Comparison of ENCODE assay signal across 1 cellular context in the genomic region with DNA sequence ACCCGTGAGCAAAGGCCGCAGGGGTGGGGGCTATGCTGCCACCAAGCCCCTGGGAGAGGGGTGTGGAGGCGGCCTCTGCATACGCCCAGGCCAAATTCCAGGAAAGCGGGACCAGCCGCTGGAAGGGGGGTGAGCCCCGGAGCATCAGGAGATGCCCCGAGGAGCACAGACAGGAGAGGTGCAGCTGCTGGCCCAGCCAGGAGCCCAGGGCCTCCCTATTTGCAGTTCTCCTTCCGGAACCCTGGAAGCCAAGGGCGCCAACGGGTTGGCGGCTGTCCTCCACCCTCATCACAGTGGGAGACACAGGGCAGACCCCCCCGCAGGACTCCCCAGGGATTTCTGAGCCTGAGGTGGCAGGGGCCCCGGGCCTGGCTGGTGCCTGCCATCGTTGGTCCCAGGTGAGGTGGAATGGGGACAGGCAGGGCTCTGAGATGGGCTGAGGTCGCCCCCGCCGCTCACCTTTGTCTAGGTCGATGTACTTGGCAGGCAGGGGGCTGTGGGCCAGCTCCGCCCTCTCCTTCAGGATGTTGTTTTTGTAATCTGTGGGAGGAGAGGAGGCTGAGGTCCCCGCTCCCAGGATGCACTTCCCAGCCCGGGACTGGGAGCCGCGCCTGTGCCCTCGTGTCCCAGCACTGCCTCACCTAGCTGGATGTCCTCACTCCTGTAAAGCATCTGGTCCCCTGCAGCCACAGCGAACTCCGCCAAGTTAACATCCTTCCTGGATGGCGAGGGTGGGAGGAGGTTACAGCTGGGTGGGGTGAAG.
TF ChIP-seq lines count a peak whose summit lies in the region.

No MANE protein-coding gene starts in this region.

TF ChIP-seq in IMR-90, 13 proteins besides CTCF, POLR2A, EP300 and RAD21:
- no peak for TF ChIP-seq BHLHE40 (IDR thresholded peaks at IDR 0.05; ENCODE audit: low read depth, low read length)
- no peak for TF ChIP-seq FOS (IDR thresholded peaks at IDR 0.05; ENCODE audit: low read depth, low read length)
- TF ChIP-seq CHD1 (IDR thresholded peaks at IDR 0.05; ENCODE audit: low read depth, low read length): no peak
- no peak for TF ChIP-seq ELK1 (IDR thresholded peaks at IDR 0.05; ENCODE audit: borderline replicate concordance, low read depth, low read length)
- no peak for TF ChIP-seq USF2 (IDR thresholded peaks at IDR 0.05; ENCODE audit: low read depth, low read length)
- TF ChIP-seq MAZ (IDR thresholded peaks at IDR 0.05; ENCODE audit: borderline replicate concordance, low read depth, low read length): no peak
- no peak for TF ChIP-seq RFX5 (IDR thresholded peaks at IDR 0.05; ENCODE audit: low read depth, low read length)
- no peak for TF ChIP-seq MAFK (IDR thresholded peaks at IDR 0.05; ENCODE audit: low read depth, low read length)
- TF ChIP-seq CEBPB (IDR thresholded peaks at IDR 0.05; ENCODE audit: low read depth, low read length): no peak
- TF ChIP-seq SMC3 (IDR thresholded peaks at IDR 0.05; ENCODE audit: low read depth, low read length): no peak
- no peak for TF ChIP-seq RCOR1 (IDR thresholded peaks at IDR 0.05; ENCODE audit: insufficient replicate concordance, low read length)
- no peak for TF ChIP-seq NFE2L2 (IDR thresholded peaks at IDR 0.05; ENCODE audit: low read depth, low read length)
- no peak for TF ChIP-seq MXI1 (IDR thresholded peaks at IDR 0.05; ENCODE audit: borderline replicate concordance, low read depth, low read length)
